Comparison of ENCODE assay signal across 8 cellular contexts in the genomic region with DNA sequence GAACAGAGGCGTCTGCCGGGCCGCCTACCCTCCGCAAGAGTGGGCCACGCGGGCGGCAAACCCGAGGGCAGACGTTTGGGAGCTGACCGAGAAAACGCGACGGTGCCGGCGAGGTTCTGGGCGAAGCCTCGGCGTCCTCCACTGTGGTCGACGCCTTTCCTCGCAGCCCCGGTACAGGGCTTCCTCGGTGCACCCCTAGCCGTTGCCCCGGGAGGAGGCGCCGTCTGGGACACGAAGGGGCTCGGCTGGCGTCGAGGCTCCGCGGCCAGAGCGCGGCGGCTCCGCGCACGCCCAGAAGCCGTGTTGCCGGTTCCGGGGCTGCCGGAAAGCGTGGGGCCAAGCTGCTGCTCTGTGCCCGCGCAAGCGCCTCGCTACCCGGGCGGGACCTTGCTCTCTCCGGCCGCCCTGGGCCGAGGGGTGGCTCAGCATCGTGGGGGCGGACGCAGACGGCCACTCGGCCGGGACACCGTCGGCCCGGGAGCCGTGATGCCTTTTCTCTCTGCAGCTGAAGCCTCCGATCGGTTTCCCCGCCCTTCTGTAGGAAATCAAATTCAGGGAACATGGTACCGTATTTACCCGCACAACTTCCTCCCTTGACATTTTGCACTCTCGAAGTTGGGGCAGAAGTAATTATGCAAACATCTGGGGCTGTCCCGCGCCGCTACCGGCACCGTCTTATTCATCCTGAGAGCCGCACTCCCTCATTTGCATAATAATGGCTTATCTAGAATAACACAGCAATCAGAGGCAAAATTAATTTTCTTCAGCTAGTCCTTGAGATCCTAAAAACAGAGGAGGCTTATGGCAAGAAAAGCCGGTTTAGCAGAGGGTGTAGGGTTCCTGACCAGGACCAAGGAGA. TPM values are rescaled to one million over a fixed set of nuclear protein-coding genes. Genes with fewer than 3 reads are reported as not detected.
A peak's percentile ranks its signal among the peaks of the same experiment; 100 is the strongest.
DNase-seq lines count a peak whose midpoint lies in the region; ATAC-seq and TF ChIP-seq lines count a peak whose summit lies in the region.

No MANE protein-coding gene starts in this region.

- peaks cover 13% of the 10 kb centered on the region; the same call in 2 of the 3 replicates for H3K9me3 Mint-ChIP-seq in GM23338
- H3K9me3 Mint-ChIP-seq in activated naive CD4-positive, alpha-beta T cell treated with anti-CD3 and anti-CD28 coated beads, Interleukin-2, amount 10 ng/mL, durations not matched to agents 7 days and 5 days = no peaks in the 10 kb centered on the region
- H3K9me3 Mint-ChIP-seq in nephron = no peaks in the 10 kb centered on the region

- no peak overlapping the region for H2AFZ ChIP-seq in GM23338

- peaks cover 56% of the 10 kb centered on the region for H3K4me1 ChIP-seq in GM23338 (ENCODE audit: insufficient read depth)

- TF ChIP-seq CTCF in GM23338 (conservative IDR thresholded peaks at IDR 0.05; ENCODE audit: low read depth in 2 of 2) (no peak), nephron (IDR thresholded peaks at IDR 0.05; ENCODE audit: unreplicated experiment in 3 of 3) (no peak)

- no peaks in the 10 kb centered on the region for H3K79me2 ChIP-seq in GM23338 (replicated peaks; ENCODE audit: insufficient read depth)

- H3K27me3 ChIP-seq in GM23338 (ENCODE audit: insufficient read depth) = peaks cover 100% of the 10 kb centered on the region

- H4K20me1 ChIP-seq in GM23338 (replicated peaks; ENCODE audit: insufficient read depth) = peaks cover 9% of the 10 kb centered on the region

- H3K4me2 ChIP-seq in GM23338 = peak overlapping the region; percentile 21

- H3K36me3 ChIP-seq in GM23338 (ENCODE audit: insufficient read depth) = no peaks in the 10 kb centered on the region

- no peaks in the 10 kb centered on the region for H3K9me2 ChIP-seq in GM23338 (ENCODE audit: insufficient read depth)

- H3K4me3 ChIP-seq in GM08714 (ENCODE audit: low read length) (peak overlapping the region; percentile 29; the same call in 1 of the 2 replicates), GM23338 (peak overlapping the region; percentile 9; the same call in 1 of the 2 replicates)

- CTCF ChIA-PET in activated naive CD4-positive, alpha-beta T cell treated with anti-CD3 and anti-CD28 coated beads, Interleukin-2, amount 10 ng/mL, durations not matched to agents 7 days and 5 days (lab: Charles Lee) = interaction anchor here (0.6 to 2.0 kb wide), 7 partner anchors 15 to 202 kb away, joined by 3 to 7 read pairs (median 5); a partner anchor contains a TSS

- peaks cover 99% of the 10 kb centered on the region for H3K27me3 Mint-ChIP-seq in GM23338 (ENCODE audit: insufficient read depth, low read depth, poor library complexity)
- H3K27me3 Mint-ChIP-seq in activated naive CD4-positive, alpha-beta T cell treated with anti-CD3 and anti-CD28 coated beads, Interleukin-2, amount 10 ng/mL, durations not matched to agents 7 days and 5 days = peaks cover 100% of the 10 kb centered on the region
- H3K27me3 Mint-ChIP-seq in nephron (ENCODE audit: low read depth) = peaks cover 100% of the 10 kb centered on the region

- no peak overlapping the region for H3K27ac ChIP-seq in GM23338 (ENCODE audit: low read depth)

- ATAC-seq in GM23338 (peak; percentile 1), GM19324 (IDR thresholded peaks at IDR 0.05; ENCODE audit: low FRiP score, unreplicated experiment) (no peak)

- H3K4me3 Mint-ChIP-seq in GM23338 = peak overlapping the region; percentile 43
- peak overlapping the region; percentile 64 for H3K4me3 Mint-ChIP-seq in activated naive CD4-positive, alpha-beta T cell treated with anti-CD3 and anti-CD28 coated beads, Interleukin-2, amount 10 ng/mL, durations not matched to agents 7 days and 5 days
- H3K4me3 Mint-ChIP-seq in nephron = peak overlapping the region; percentile 51 to 66 (median 65)

- H3K36me3 Mint-ChIP-seq in GM23338 (ENCODE audit: low read depth) (no peaks in the 10 kb centered on the region; the same call in 2 of the 3 replicates), nephron (ENCODE audit: low read depth) (no peaks in the 10 kb centered on the region)
- peaks cover 16% of the 10 kb centered on the region for H3K36me3 Mint-ChIP-seq in activated naive CD4-positive, alpha-beta T cell treated with anti-CD3 and anti-CD28 coated beads, Interleukin-2, amount 10 ng/mL, durations not matched to agents 7 days and 5 days

- H3K27ac Mint-ChIP-seq in GM23338 (no peak overlapping the region), nephron (no peak overlapping the region)
- H3K27ac Mint-ChIP-seq in activated naive CD4-positive, alpha-beta T cell treated with anti-CD3 and anti-CD28 coated beads, Interleukin-2, amount 10 ng/mL, durations not matched to agents 7 days and 5 days = peak overlapping the region; percentile 85

- peak; percentile 86 for DNase-seq in GM23338 (ENCODE audit: low spot score)
- peak; percentile 62 for DNase-seq in NCI-H69 (lab: John Stamatoyannopoulos, UW)
- peak; percentile 57 for DNase-seq in activated naive CD4-positive, alpha-beta T cell treated with anti-CD3 and anti-CD28 coated beads, Interleukin-2, amount 10 ng/mL, durations not matched to agents 7 days and 5 days
- no peak for DNase-seq in DMS114 treated with DMSO at 0.1 percent for 48 hours (lab: John Stamatoyannopoulos, UW; ENCODE audit: unreplicated experiment)
- no peak for DNase-seq in HuH-7.5 (ENCODE audit: low spot score)

- H3K4me1 Mint-ChIP-seq in GM23338 = peaks cover 57% of the 10 kb centered on the region
- peaks cover 49% of the 10 kb centered on the region for H3K4me1 Mint-ChIP-seq in activated naive CD4-positive, alpha-beta T cell treated with anti-CD3 and anti-CD28 coated beads, Interleukin-2, amount 10 ng/mL, durations not matched to agents 7 days and 5 days
- H3K4me1 Mint-ChIP-seq in nephron = peaks cover 36% of the 10 kb centered on the region

- H3F3A ChIP-seq in GM23338 (replicated peaks; ENCODE audit: low read depth) = peaks cover 51% of the 10 kb centered on the region

TF ChIP-seq in GM23338, 12 proteins besides CTCF, POLR2A, EP300 and RAD21 (continues in another document):
- TF ChIP-seq EZH2 (IDR thresholded peaks at IDR 0.05; ENCODE audit: low read depth, unreplicated experiment) (peak; percentile 91), POLR2AphosphoS5 (IDR thresholded peaks at IDR 0.05; ENCODE audit: low read depth) (no peak)
- TF ChIP-seq, protein P1, sequence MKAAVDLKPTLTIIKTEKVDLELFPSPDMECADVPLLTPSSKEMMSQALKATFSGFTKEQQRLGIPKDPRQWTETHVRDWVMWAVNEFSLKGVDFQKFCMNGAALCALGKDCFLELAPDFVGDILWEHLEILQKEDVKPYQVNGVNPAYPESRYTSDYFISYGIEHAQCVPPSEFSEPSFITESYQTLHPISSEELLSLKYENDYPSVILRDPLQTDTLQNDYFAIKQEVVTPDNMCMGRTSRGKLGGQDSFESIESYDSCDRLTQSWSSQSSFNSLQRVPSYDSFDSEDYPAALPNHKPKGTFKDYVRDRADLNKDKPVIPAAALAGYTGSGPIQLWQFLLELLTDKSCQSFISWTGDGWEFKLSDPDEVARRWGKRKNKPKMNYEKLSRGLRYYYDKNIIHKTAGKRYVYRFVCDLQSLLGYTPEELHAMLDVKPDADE (IDR thresholded peaks at IDR 0.05) = 0 out of 2 replicates have a peak, but pooled peaks have one; percentile 18

RNA-seq across cellular contexts. Expression of a gene that starts 7.3 kb away (rescaled TPM):
- total RNA-seq in GM23338 (2014; rRNA removed; shearing (Covaris generic)) = 0.16 and 1.0 TPM in 2 replicates
- 1.1 and 1.3 TPM in 2 replicates for polyA plus RNA-seq in GM23338 (2016; fragmentation: Nextera tagmentation; extraction: Ambion mirVana)

RNA-seq across cellular contexts. Expression of a gene that starts 26.3 kb away (rescaled TPM):
- total RNA-seq in GM23338 (2014; rRNA removed; shearing (Covaris generic)) = 91.1 and 114 TPM in 2 replicates
- polyA plus RNA-seq in GM23338 (2016; fragmentation: Nextera tagmentation; extraction: Ambion mirVana) = 26.6 and 29.2 TPM in 2 replicates

RNA-seq across cellular contexts. Expression of a gene that starts 35.0 kb away (rescaled TPM):
- 4.6 and 5.7 TPM in 2 replicates for total RNA-seq in GM23338 (2014; rRNA removed; shearing (Covaris generic))
- 1.4 TPM in 2 replicates for polyA plus RNA-seq in GM23338 (2016; fragmentation: Nextera tagmentation; extraction: Ambion mirVana)

Comparison
In these comparisons a context has a peak if more than half of its experiments do, and no peak if none do; other contexts are left out.
1. DNase-seq: peak in GM23338 (single experiment), NCI-H69 (single experiment) and activated naive CD4-positive, alpha-beta T cell treated with anti-CD3 and anti-CD28 coated beads, Interleukin-2, amount 10 ng/mL, durations not matched to agents 7 days and 5 days (single experiment); none in DMS114 treated with DMSO at 0.1 percent for 48 hours (single experiment) and HuH-7.5 (single experiment).
2. Peak in every context shown above with its lines, with median percentiles within 50 percentile points of each other: H3K4me3 Mint-ChIP-seq.